15 cellular contexts compared by ENCODE assay signal in genomic region chr7:92693519-92693918, GRCh38.
"Had no signal": no experiment of that assay in that cellular context is flagged by ENCODE, and none has a peak within 500 bp of the region (broad histone marks: within the 10 kb centered on the region; RNA-seq: fewer than 3 reads in every experiment).

No MANE protein-coding gene starts in this region.

- H3K27me3 ChIP-seq: brain microvascular endothelial cell, dorsolateral prefrontal cortex, upper lobe of right lung had no signal

- H3K9me3 ChIP-seq: lower lobe of right lung, upper lobe of right lung had no signal

- ATAC-seq: esophagus mucosa, lower lobe of right lung, T-helper 17 cell, upper lobe of right lung had no signal

- FAIRE-seq: endometrium, TTC549 had no signal

- H3K27ac ChIP-seq: brain microvascular endothelial cell, lower lobe of right lung, upper lobe of right lung had no signal

- H3K4me3 ChIP-seq: dorsolateral prefrontal cortex, lower lobe of right lung, upper lobe of right lung had no signal

- DNase-seq: activated B cell treated with CpG ODN at 0.5 μM for 24 hours; activated CD4-positive, alpha-beta T cell treated with anti-CD3 and anti-CD28 coated beads, Interleukin-2, amount 10 ng/mL, durations not matched to agents 24 days and 14 days; activated naive CD4-positive, alpha-beta T cell treated with anti-CD3 and anti-CD28 coated beads for 36 hours; brain microvascular endothelial cell; dorsolateral prefrontal cortex; hypothalamus; lower lobe of right lung; nephron progenitor cell; stimulated activated CD4-positive, alpha-beta T cell treated with anti-CD3 and anti-CD28 coated beads, Interleukin-12 subunit alpha, Interleukin-12 subunit beta, amount 100 ng/mL, for 4 hours; stimulated activated naive CD4-positive, alpha-beta T cell treated with Interleukin-2 at 50 U/mL for 16 hours; T-helper 17 cell; upper lobe of right lung had no signal

- H3K36me3 ChIP-seq: brain microvascular endothelial cell, lower lobe of right lung, upper lobe of right lung had no signal
